In the genomic region with DNA sequence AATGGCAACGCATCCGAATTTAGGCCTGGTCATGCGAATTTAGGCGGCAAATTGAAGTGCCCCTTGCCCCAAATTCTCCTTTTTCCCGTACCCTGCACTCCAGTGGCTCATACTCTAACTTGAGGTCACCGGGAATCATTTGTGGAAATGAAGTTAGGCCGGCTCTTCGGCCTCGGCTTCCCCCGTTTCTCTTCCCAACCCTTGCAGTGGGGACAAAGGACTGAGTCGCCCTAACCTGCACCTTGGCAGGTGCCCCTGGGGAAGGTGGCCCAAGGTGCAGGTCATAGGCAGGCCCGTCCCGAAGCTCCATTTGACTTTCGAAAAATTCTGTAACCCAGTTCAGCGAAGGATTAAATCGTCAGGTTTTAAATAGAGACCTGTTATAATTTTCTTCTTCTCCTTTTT, we compare ENCODE assay signal across 8 cellular contexts. TPM values are rescaled to one million over a fixed set of nuclear protein-coding genes. Genes with fewer than 3 reads are reported as not detected.
DNase-seq lines count a peak whose midpoint lies in the region; ATAC-seq and TF ChIP-seq lines count a peak whose summit lies in the region.

No MANE protein-coding gene starts in this region.

- intact Hi-C loops in vagina (cut with DNase I) (loop anchor here (2.0 to 10.0 kb wide), 2 partner anchors 48 to 200 kb away; a partner anchor contains a TSS), head of caudate nucleus (cut with DNase I) (loop anchor here (2.0 kb wide), 2 partner anchors 50 to 200 kb away; a partner anchor contains a TSS)

- peaks cover 10% of the 10 kb centered on the region for H3K36me3 Mint-ChIP-seq in brain

- DNase-seq in AG10803 (ENCODE audit: low read depth): no peak
- DNase-seq in medulla oblongata (ENCODE audit: extremely low spot score): peak; percentile 20
- DNase-seq in vagina (ENCODE audit: extremely low spot score in 2 of 2): no peak
- no peak for DNase-seq in head of caudate nucleus
- no peak for DNase-seq in NCI-H510A (lab: John Stamatoyannopoulos, UW)

- peak; percentile 7 for ATAC-seq in HG02943 (IDR thresholded peaks at IDR 0.05; ENCODE audit: low read depth, unreplicated experiment)
- no peak for ATAC-seq in HG02852 (IDR thresholded peaks at IDR 0.05; ENCODE audit: unreplicated experiment)

- H3K9me3 ChIP-seq in vagina: no peaks in the 10 kb centered on the region

- peaks cover 0 to 8% (median 3%) of the 10 kb centered on the region in 5 experiments for H3K9me3 Mint-ChIP-seq in brain

- peaks cover 27% of the 10 kb centered on the region for H3K4me1 Mint-ChIP-seq in brain

- TF ChIP-seq POLR2A in vagina (IDR thresholded peaks at IDR 0.05): no peak

- peaks cover 7% of the 10 kb centered on the region for H3K27me3 Mint-ChIP-seq in brain

- TF ChIP-seq CTCF in AG10803 (conservative IDR thresholded peaks at IDR 0.05; ENCODE audit: low read length): no peak
- no peak for TF ChIP-seq CTCF in brain (conservative IDR thresholded peaks at IDR 0.05)
- TF ChIP-seq CTCF in vagina (IDR thresholded peaks at IDR 0.05): no peak

- H3K27ac ChIP-seq in vagina: peak overlapping the region; percentile 98

- peak overlapping the region; percentile 73 for H3K4me3 ChIP-seq in AG10803 (ENCODE audit: low read length)
- peak overlapping the region; percentile 68 to 76 for H3K4me3 ChIP-seq in vagina

- peak overlapping the region; percentile 70 to 96 (median 77) for H3K27ac Mint-ChIP-seq in brain

- peak overlapping the region; percentile 77 to 91 (median 89) for H3K4me3 Mint-ChIP-seq in brain

- no peaks in the 10 kb centered on the region for H3K36me3 ChIP-seq in vagina

- peaks cover 23% of the 10 kb centered on the region for H3K4me1 ChIP-seq in vagina

- no peaks in the 10 kb centered on the region for H3K27me3 ChIP-seq in vagina

RNA-seq across cellular contexts. Expression of a gene that starts 0.8 kb away (rescaled TPM):
- polyA plus RNA-seq in brain (ENCODE audit: insufficient read depth, low read depth, low replicate concordance): 21.5 TPM
- total RNA-seq in vagina: 25.5 TPM

RNA-seq across cellular contexts. Expression of a gene that starts 48.9 kb away (rescaled TPM):
- polyA plus RNA-seq in brain (ENCODE audit: insufficient read depth, low read depth, low replicate concordance): 32.2 TPM
- 171 TPM for total RNA-seq in vagina
